Comparison of ENCODE assay signal across 1 cellular context in the genomic region with DNA sequence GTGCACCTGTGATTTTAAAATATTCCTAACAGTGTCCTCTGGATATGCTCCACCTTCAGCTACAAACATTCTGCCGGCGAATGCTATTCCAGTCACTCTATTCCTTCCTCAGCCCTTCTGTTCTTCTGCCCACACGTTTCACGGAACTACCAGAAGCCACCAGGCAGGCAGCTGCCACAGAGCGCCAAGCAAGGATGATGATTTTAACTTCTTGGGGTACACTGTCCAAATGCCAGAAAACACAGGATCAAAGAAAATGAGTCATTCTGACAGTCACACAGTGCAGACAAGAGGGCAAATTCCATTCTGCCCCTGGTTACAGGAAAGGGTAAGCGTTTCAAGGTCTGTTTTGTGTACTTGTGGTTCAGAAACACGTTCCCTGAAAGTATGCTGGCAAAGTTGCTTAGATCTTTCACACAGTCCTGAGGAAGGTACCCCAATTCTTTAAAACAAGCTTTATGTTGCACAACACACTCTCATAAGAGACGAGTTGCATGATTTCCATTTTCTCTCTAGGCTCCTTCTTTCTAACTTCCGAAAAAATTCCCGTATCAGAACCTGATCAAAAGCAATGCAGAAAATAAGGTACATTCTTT.
A peak's percentile ranks its signal among the peaks of the same experiment; 100 is the strongest.
TF ChIP-seq lines count a peak whose summit lies in the region.

No MANE protein-coding gene starts in this region.

TF ChIP-seq in HepG2, 621 proteins besides CTCF, POLR2A, EP300 and RAD21 (continued from another document and continues in another):
- TF ChIP-seq NFYC (CRISPR knock-in tag; IDR thresholded peaks at IDR 0.05) (no peak), ZNF724P (CRISPR knock-in tag; IDR thresholded peaks at IDR 0.05; ENCODE audit: borderline replicate concordance) (no peak), PPARG (CRISPR knock-in tag; conservative IDR thresholded peaks at IDR 0.05) (peak; percentile 91), ZNF678 (CRISPR knock-in tag; IDR thresholded peaks at IDR 0.05) (no peak), RELA (CRISPR knock-in tag; IDR thresholded peaks at IDR 0.05) (peak; percentile 64; the same call in 1 of the 2 replicates), TOE1 (CRISPR knock-in tag; IDR thresholded peaks at IDR 0.05) (no peak), ZNF20 (CRISPR knock-in tag; IDR thresholded peaks at IDR 0.05) (no peak), ZBTB7B (CRISPR knock-in tag; IDR thresholded peaks at IDR 0.05) (peak; percentile 93), ZKSCAN5 (CRISPR knock-in tag; IDR thresholded peaks at IDR 0.05) (no peak), CHD2 (IDR thresholded peaks at IDR 0.05; ENCODE audit: low read depth, low read length) (no peak), PHF5A (CRISPR knock-in tag; IDR thresholded peaks at IDR 0.05; ENCODE audit: low read depth, unreplicated experiment) (peak; percentile 93), RAD51 (IDR thresholded peaks at IDR 0.05; ENCODE audit: borderline replicate concordance) (no peak), REL (CRISPR knock-in tag; conservative IDR thresholded peaks at IDR 0.05) (no peak), GFI1 (CRISPR knock-in tag; IDR thresholded peaks at IDR 0.05; ENCODE audit: borderline replicate concordance) (peak; percentile 76), CEBPG (CRISPR knock-in tag; IDR thresholded peaks at IDR 0.05) (peak; percentile 92), ZNF263 (CRISPR knock-in tag; IDR thresholded peaks at IDR 0.05) (no peak; the same call in 1 of the 2 replicates), ZNF292 (CRISPR knock-in tag; IDR thresholded peaks at IDR 0.05; ENCODE audit: borderline replicate concordance, low read depth) (peak; percentile 95; the same call in 1 of the 2 replicates), NFKB2 (CRISPR knock-in tag; IDR thresholded peaks at IDR 0.05; ENCODE audit: borderline replicate concordance) (no peak), ZNF782 (CRISPR knock-in tag; IDR thresholded peaks at IDR 0.05; ENCODE audit: borderline replicate concordance) (no peak), ZNF766 (CRISPR knock-in tag; IDR thresholded peaks at IDR 0.05; ENCODE audit: borderline replicate concordance) (peak; percentile 46; the same call in 1 of the 2 replicates), MTF2 (CRISPR knock-in tag; IDR thresholded peaks at IDR 0.05; ENCODE audit: borderline replicate concordance) (no peak; the same call in 1 of the 2 replicates), LCORL (IDR thresholded peaks at IDR 0.05) (peak; percentile 89; the same call in 1 of the 2 replicates), LCORL (CRISPR knock-in tag; IDR thresholded peaks at IDR 0.05) (peak; percentile 92), ZNF781 (CRISPR knock-in tag; IDR thresholded peaks at IDR 0.05; ENCODE audit: borderline replicate concordance, not compliant biosample characterization) (peak; percentile 48)
- TF ChIP-seq, protein P1, sequence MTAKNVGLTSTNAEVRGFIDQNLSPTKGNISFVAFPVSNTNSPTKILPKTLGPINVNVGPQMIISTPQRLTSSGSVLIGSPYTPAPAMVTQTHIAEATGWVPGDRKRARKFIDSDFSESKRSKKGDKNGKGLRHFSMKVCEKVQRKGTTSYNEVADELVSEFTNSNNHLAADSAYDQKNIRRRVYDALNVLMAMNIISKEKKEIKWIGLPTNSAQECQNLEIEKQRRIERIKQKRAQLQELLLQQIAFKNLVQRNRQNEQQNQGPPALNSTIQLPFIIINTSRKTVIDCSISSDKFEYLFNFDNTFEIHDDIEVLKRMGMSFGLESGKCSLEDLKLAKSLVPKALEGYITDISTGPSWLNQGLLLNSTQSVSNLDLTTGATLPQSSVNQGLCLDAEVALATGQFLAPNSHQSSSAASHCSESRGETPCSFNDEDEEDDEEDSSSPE (CRISPR knock-in tag; IDR thresholded peaks at IDR 0.05) = peak; percentile 51; the same call in 1 of the 2 replicates
- TF ChIP-seq, protein P2, sequence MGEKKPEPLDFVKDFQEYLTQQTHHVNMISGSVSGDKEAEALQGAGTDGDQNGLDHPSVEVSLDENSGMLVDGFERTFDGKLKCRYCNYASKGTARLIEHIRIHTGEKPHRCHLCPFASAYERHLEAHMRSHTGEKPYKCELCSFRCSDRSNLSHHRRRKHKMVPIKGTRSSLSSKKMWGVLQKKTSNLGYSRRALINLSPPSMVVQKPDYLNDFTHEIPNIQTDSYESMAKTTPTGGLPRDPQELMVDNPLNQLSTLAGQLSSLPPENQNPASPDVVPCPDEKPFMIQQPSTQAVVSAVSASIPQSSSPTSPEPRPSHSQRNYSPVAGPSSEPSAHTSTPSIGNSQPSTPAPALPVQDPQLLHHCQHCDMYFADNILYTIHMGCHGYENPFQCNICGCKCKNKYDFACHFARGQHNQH (CRISPR knock-in tag; IDR thresholded peaks at IDR 0.05) = peak; percentile 97
- TF ChIP-seq, protein P3, sequence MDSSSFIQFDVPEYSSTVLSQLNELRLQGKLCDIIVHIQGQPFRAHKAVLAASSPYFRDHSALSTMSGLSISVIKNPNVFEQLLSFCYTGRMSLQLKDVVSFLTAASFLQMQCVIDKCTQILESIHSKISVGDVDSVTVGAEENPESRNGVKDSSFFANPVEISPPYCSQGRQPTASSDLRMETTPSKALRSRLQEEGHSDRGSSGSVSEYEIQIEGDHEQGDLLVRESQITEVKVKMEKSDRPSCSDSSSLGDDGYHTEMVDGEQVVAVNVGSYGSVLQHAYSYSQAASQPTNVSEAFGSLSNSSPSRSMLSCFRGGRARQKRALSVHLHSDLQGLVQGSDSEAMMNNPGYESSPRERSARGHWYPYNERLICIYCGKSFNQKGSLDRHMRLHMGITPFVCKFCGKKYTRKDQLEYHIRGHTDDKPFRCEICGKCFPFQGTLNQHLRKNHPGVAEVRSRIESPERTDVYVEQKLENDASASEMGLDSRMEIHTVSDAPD (CRISPR knock-in tag; IDR thresholded peaks at IDR 0.05) = peak; percentile 95
- TF ChIP-seq, protein P4, sequence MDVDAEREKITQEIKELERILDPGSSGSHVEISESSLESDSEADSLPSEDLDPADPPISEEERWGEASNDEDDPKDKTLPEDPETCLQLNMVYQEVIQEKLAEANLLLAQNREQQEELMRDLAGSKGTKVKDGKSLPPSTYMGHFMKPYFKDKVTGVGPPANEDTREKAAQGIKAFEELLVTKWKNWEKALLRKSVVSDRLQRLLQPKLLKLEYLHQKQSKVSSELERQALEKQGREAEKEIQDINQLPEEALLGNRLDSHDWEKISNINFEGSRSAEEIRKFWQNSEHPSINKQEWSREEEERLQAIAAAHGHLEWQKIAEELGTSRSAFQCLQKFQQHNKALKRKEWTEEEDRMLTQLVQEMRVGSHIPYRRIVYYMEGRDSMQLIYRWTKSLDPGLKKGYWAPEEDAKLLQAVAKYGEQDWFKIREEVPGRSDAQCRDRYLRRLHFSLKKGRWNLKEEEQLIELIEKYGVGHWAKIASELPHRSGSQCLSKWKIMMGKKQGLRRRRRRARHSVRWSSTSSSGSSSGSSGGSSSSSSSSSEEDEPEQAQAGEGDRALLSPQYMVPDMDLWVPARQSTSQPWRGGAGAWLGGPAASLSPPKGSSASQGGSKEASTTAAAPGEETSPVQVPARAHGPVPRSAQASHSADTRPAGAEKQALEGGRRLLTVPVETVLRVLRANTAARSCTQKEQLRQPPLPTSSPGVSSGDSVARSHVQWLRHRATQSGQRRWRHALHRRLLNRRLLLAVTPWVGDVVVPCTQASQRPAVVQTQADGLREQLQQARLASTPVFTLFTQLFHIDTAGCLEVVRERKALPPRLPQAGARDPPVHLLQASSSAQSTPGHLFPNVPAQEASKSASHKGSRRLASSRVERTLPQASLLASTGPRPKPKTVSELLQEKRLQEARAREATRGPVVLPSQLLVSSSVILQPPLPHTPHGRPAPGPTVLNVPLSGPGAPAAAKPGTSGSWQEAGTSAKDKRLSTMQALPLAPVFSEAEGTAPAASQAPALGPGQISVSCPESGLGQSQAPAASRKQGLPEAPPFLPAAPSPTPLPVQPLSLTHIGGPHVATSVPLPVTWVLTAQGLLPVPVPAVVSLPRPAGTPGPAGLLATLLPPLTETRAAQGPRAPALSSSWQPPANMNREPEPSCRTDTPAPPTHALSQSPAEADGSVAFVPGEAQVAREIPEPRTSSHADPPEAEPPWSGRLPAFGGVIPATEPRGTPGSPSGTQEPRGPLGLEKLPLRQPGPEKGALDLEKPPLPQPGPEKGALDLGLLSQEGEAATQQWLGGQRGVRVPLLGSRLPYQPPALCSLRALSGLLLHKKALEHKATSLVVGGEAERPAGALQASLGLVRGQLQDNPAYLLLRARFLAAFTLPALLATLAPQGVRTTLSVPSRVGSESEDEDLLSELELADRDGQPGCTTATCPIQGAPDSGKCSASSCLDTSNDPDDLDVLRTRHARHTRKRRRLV (CRISPR knock-in tag; IDR thresholded peaks at IDR 0.05) = no peak
- TF ChIP-seq, protein P5, sequence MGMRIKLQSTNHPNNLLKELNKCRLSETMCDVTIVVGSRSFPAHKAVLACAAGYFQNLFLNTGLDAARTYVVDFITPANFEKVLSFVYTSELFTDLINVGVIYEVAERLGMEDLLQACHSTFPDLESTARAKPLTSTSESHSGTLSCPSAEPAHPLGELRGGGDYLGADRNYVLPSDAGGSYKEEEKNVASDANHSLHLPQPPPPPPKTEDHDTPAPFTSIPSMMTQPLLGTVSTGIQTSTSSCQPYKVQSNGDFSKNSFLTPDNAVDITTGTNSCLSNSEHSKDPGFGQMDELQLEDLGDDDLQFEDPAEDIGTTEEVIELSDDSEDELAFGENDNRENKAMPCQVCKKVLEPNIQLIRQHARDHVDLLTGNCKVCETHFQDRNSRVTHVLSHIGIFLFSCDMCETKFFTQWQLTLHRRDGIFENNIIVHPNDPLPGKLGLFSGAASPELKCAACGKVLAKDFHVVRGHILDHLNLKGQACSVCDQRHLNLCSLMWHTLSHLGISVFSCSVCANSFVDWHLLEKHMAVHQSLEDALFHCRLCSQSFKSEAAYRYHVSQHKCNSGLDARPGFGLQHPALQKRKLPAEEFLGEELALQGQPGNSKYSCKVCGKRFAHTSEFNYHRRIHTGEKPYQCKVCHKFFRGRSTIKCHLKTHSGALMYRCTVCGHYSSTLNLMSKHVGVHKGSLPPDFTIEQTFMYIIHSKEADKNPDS (CRISPR knock-in tag; IDR thresholded peaks at IDR 0.05) = 0 out of 2 replicates have a peak, but pooled peaks have one; percentile 62
- TF ChIP-seq, protein P6, sequence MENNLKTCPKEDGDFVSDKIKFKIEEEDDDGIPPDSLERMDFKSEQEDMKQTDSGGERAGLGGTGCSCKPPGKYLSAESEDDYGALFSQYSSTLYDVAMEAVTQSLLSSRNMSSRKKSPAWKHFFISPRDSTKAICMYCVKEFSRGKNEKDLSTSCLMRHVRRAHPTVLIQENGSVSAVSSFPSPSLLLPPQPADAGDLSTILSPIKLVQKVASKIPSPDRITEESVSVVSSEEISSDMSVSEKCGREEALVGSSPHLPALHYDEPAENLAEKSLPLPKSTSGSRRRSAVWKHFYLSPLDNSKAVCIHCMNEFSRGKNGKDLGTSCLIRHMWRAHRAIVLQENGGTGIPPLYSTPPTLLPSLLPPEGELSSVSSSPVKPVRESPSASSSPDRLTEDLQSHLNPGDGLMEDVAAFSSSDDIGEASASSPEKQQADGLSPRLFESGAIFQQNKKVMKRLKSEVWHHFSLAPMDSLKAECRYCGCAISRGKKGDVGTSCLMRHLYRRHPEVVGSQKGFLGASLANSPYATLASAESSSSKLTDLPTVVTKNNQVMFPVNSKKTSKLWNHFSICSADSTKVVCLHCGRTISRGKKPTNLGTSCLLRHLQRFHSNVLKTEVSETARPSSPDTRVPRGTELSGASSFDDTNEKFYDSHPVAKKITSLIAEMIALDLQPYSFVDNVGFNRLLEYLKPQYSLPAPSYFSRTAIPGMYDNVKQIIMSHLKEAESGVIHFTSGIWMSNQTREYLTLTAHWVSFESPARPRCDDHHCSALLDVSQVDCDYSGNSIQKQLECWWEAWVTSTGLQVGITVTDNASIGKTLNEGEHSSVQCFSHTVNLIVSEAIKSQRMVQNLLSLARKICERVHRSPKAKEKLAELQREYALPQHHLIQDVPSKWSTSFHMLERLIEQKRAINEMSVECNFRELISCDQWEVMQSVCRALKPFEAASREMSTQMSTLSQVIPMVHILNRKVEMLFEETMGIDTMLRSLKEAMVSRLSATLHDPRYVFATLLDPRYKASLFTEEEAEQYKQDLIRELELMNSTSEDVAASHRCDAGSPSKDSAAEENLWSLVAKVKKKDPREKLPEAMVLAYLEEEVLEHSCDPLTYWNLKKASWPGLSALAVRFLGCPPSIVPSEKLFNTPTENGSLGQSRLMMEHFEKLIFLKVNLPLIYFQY (CRISPR knock-in tag; IDR thresholded peaks at IDR 0.05; ENCODE audit: borderline replicate concordance) = no peak
- TF ChIP-seq, protein P7, sequence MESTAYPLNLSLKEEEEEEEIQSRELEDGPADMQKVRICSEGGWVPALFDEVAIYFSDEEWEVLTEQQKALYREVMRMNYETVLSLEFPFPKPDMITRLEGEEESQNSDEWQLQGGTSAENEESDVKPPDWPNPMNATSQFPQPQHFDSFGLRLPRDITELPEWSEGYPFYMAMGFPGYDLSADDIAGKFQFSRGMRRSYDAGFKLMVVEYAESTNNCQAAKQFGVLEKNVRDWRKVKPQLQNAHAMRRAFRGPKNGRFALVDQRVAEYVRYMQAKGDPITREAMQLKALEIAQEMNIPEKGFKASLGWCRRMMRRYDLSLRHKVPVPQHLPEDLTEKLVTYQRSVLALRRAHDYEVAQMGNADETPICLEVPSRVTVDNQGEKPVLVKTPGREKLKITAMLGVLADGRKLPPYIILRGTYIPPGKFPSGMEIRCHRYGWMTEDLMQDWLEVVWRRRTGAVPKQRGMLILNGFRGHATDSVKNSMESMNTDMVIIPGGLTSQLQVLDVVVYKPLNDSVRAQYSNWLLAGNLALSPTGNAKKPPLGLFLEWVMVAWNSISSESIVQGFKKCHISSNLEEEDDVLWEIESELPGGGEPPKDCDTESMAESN (CRISPR knock-in tag; conservative IDR thresholded peaks at IDR 0.05) = peak; percentile 53; the same call in 1 of the 2 replicates
- TF ChIP-seq, protein P8, sequence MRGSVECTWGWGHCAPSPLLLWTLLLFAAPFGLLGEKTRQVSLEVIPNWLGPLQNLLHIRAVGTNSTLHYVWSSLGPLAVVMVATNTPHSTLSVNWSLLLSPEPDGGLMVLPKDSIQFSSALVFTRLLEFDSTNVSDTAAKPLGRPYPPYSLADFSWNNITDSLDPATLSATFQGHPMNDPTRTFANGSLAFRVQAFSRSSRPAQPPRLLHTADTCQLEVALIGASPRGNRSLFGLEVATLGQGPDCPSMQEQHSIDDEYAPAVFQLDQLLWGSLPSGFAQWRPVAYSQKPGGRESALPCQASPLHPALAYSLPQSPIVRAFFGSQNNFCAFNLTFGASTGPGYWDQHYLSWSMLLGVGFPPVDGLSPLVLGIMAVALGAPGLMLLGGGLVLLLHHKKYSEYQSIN (CRISPR knock-in tag; IDR thresholded peaks at IDR 0.05; ENCODE audit: borderline replicate concordance) = no peak
- TF ChIP-seq, protein P9, sequence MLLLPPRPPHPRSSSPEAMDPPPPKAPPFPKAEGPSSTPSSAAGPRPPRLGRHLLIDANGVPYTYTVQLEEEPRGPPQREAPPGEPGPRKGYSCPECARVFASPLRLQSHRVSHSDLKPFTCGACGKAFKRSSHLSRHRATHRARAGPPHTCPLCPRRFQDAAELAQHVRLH (CRISPR knock-in tag; IDR thresholded peaks at IDR 0.05; ENCODE audit: borderline replicate concordance, low read depth) = peak; percentile 80
- TF ChIP-seq, protein P10, sequence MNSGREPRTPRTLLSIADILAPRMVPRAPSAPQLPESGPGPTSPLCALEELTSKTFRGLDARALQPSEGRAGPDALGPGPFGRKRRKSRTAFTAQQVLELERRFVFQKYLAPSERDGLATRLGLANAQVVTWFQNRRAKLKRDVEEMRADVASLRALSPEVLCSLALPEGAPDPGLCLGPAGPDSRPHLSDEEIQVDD (CRISPR knock-in tag; IDR thresholded peaks at IDR 0.05; ENCODE audit: borderline replicate concordance) = no peak
